Comparison of ENCODE assay signal across 1 cellular context in the genomic region with DNA sequence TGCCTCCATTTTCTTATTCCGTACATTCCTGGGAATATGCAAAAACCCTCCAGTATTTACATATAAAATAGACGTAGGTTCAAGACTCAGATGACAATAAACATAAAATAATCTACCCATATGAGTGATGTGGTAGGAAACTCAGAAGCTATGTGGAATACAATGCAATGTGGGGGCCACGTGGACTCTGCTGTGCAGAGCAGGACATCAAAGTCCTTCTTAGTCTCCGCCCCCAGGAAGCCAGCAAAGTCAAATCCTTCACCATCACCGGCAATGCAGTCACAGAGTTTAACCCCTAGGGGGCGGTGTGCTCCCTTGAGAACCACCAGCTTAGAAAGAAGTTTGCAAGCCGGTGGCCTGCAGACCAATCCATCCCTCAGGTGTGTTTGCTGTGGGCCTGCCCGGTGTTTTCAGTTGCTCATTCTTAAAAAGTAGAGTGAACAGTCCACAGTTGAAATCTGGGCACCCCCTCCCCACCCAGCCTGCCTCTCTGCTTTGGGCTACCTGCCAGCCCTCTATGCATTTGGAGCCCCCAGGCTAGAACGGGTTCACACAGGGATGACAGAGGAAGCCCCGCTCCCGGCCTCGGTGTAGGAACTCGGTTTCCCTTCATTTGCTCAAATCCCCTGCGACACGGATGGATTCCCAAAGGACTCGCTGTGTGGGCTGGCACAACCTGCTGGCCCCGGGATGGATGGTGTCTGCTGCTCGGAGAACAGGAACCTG.
TF ChIP-seq lines count a peak whose summit lies in the region.

No MANE protein-coding gene starts in this region.

TF ChIP-seq in GM23338, 12 proteins besides CTCF, POLR2A, EP300 and RAD21 (continued from another document):
- TF ChIP-seq REST (IDR thresholded peaks at IDR 0.05; ENCODE audit: unreplicated experiment) = no peak
- TF ChIP-seq STAT1 (IDR thresholded peaks at IDR 0.05; ENCODE audit: unreplicated experiment) = no peak
- TF ChIP-seq EZH2 (IDR thresholded peaks at IDR 0.05; ENCODE audit: low read depth, unreplicated experiment) = no peak
- TF ChIP-seq POLR2AphosphoS5 (IDR thresholded peaks at IDR 0.05; ENCODE audit: low read depth) = no peak
